31 cellular contexts compared by ENCODE assay signal in the genomic region with DNA sequence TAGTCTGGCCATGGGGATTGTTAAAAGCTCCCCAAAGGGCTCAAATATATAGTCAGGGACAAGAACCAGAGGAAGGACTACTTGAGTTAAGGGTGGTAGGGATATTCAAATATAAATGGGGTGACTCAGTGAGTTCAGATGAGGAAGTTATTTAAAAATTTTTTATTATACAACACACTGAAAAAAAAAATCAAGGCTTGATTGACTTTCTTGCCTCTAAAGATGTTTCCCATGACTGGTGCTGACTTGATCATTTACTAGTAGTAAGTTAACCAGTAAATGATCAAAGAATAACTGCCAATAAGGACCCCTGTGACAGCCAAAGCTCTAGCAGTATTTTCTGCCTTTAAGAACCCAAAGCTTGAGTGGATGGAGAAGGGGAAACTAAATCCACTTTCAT.
"Had no signal": no experiment of that assay in that cellular context is flagged by ENCODE, and none has a peak within 500 bp of the region (broad histone marks: within the 10 kb centered on the region; RNA-seq: fewer than 3 reads in every experiment).

No MANE protein-coding gene starts in this region.

- DNase-seq: activated B cell treated with CpG ODN at 0.5 μM for 24 hours; activated CD4-positive, alpha-beta memory T cell treated with anti-CD3 and anti-CD28 coated beads for 36 hours; activated CD4-positive, alpha-beta T cell treated with anti-CD3 and anti-CD28 coated beads for 48 hours; activated CD4-positive, alpha-beta T cell treated with anti-CD3 and anti-CD28 coated beads, Interleukin-2, amount 50 U/mL, for 1 hour; activated CD8-positive, alpha-beta memory T cell treated with anti-CD3 and anti-CD28 coated beads, Interleukin-2, amount 10 ng/mL, durations not matched to agents 7 days and 5 days; activated CD8-positive, alpha-beta memory T cell treated with anti-CD3 and anti-CD28 coated beads, Interleukin-2, amount 50 U/mL, for 4 hours; activated CD8-positive, alpha-beta T cell treated with anti-CD3 and anti-CD28 coated beads, Interleukin-2, amount 10 ng/mL, durations not matched to agents 7 days and 5 days; activated effector memory CD4-positive, alpha-beta T cell treated with anti-CD3 and anti-CD28 coated beads, Interleukin-2, amount 50 U/mL, for 16 hours; activated naive CD4-positive, alpha-beta T cell treated with anti-CD3 and anti-CD28 coated beads for 36 hours; activated naive CD8-positive, alpha-beta T cell treated with anti-CD3 and anti-CD28 coated beads for 36 hours; activated naive CD8-positive, alpha-beta T cell treated with anti-CD3 and anti-CD28 coated beads, Interleukin-2, amount 50 U/mL, for 24 hours; activated T-cell treated with anti-CD3 and anti-CD28 coated beads, Interleukin-2, amount 50 U/mL, for 1 hour; activated T-cell treated with anti-CD3 and anti-CD28 coated beads, Interleukin-2, amount 50 U/mL, for 48 hours; adrenal gland; aorta; body of pancreas; cortex of kidney; dermis blood vessel endothelial cell; effector CD4-positive, alpha-beta T cell; effector memory CD8-positive, alpha-beta T cell; foreskin fibroblast; T-helper 1 cell; T-helper 17 cell; T1000; WERI-Rb-1 had no signal

- H3K27ac Mint-ChIP-seq: activated B cell treated with CpG ODN at 0.5 μM for 24 hours; activated CD4-positive, alpha-beta memory T cell treated with anti-CD3 and anti-CD28 coated beads for 36 hours; activated CD8-positive, alpha-beta memory T cell treated with anti-CD3 and anti-CD28 coated beads, Interleukin-2, amount 10 ng/mL, durations not matched to agents 7 days and 5 days; activated CD8-positive, alpha-beta T cell treated with anti-CD3 and anti-CD28 coated beads, Interleukin-2, amount 10 ng/mL, durations not matched to agents 7 days and 5 days; activated naive CD4-positive, alpha-beta T cell treated with anti-CD3 and anti-CD28 coated beads for 36 hours; activated naive CD4-positive, alpha-beta T cell treated with anti-CD3 and anti-CD28 coated beads, Interleukin-2, amount 50 U/mL, for 24 hours; activated naive CD8-positive, alpha-beta T cell treated with anti-CD3 and anti-CD28 coated beads for 36 hours; activated naive CD8-positive, alpha-beta T cell treated with anti-CD3 and anti-CD28 coated beads, Interleukin-2, amount 50 U/mL, for 24 hours; activated T-helper 1 cell treated with anti-CD3 and anti-CD28 coated beads, Interleukin-12 subunit alpha, Interleukin-12 subunit beta, Interleukin-2, Interleukin-4 antibody, amounts not matched to agents 30 ng/mL and 10 ng/mL and 1 ng/mL, durations not matched to agents 14 hours and 24 hours and 36 hours; activated T-helper 2 cell treated with anti-CD3 and anti-CD28 coated beads, Interferon-gamma antibody, Interleukin-2, Interleukin-4, amounts not matched to agents 10 μg/mL and 5 μg/mL and 100 μg/mL, durations not matched to agents 14 hours and 24 hours and 36 hours; effector memory CD8-positive, alpha-beta T cell; T-helper 17 cell; T-helper 2 cell treated with Interferon-gamma antibody and Interleukin-4, amounts not matched to agents 5 μg/mL and 100 μg/mL, for 36 hours had no signal

- ATAC-seq: activated CD4-positive, CD25-positive, alpha-beta regulatory T cell treated with anti-CD3 and anti-CD28 coated beads, Interleukin-2, amount 50 U/mL, for 24 hours; activated CD8-positive, alpha-beta memory T cell treated with anti-CD3 and anti-CD28 coated beads, Interleukin-2, amount 10 ng/mL, durations not matched to agents 7 days and 5 days; activated CD8-positive, alpha-beta T cell treated with anti-CD3 and anti-CD28 coated beads, Interleukin-2, amount 10 ng/mL, durations not matched to agents 7 days and 5 days; activated naive CD8-positive, alpha-beta T cell treated with anti-CD3 and anti-CD28 coated beads, Interleukin-2, amount 50 U/mL, for 24 hours; body of pancreas; effector memory CD8-positive, alpha-beta T cell; esophagus mucosa; T-helper 17 cell had no signal

- H3K9me3 Mint-ChIP-seq: activated CD4-positive, alpha-beta memory T cell treated with anti-CD3 and anti-CD28 coated beads for 36 hours; activated naive CD4-positive, alpha-beta T cell treated with anti-CD3 and anti-CD28 coated beads for 36 hours; activated naive CD4-positive, alpha-beta T cell treated with anti-CD3 and anti-CD28 coated beads, Interleukin-2, amount 50 U/mL, for 24 hours; activated naive CD8-positive, alpha-beta T cell treated with anti-CD3 and anti-CD28 coated beads for 36 hours; activated naive CD8-positive, alpha-beta T cell treated with anti-CD3 and anti-CD28 coated beads, Interleukin-2, amount 50 U/mL, for 24 hours; activated T-helper 1 cell treated with anti-CD3 and anti-CD28 coated beads, Interleukin-12 subunit alpha, Interleukin-12 subunit beta, Interleukin-2, Interleukin-4 antibody, amounts not matched to agents 30 ng/mL and 10 ng/mL and 1 ng/mL, durations not matched to agents 14 hours and 24 hours and 36 hours; activated T-helper 2 cell treated with anti-CD3 and anti-CD28 coated beads, Interferon-gamma antibody, Interleukin-2, Interleukin-4, amounts not matched to agents 10 μg/mL and 5 μg/mL and 100 μg/mL, durations not matched to agents 14 hours and 24 hours and 36 hours; effector memory CD8-positive, alpha-beta T cell; T-helper 2 cell treated with Interferon-gamma antibody and Interleukin-4, amounts not matched to agents 5 μg/mL and 100 μg/mL, for 36 hours had no signal

- H3K36me3 Mint-ChIP-seq: activated CD4-positive, alpha-beta memory T cell treated with anti-CD3 and anti-CD28 coated beads for 36 hours; activated CD8-positive, alpha-beta memory T cell treated with anti-CD3 and anti-CD28 coated beads, Interleukin-2, amount 10 ng/mL, durations not matched to agents 7 days and 5 days; activated naive CD4-positive, alpha-beta T cell treated with anti-CD3 and anti-CD28 coated beads, Interleukin-2, amount 50 U/mL, for 24 hours; activated naive CD8-positive, alpha-beta T cell treated with anti-CD3 and anti-CD28 coated beads for 36 hours had no signal

- H3K4me3 Mint-ChIP-seq: activated B cell treated with CpG ODN at 0.5 μM for 24 hours; activated CD4-positive, alpha-beta memory T cell treated with anti-CD3 and anti-CD28 coated beads for 36 hours; activated CD8-positive, alpha-beta memory T cell treated with anti-CD3 and anti-CD28 coated beads, Interleukin-2, amount 10 ng/mL, durations not matched to agents 7 days and 5 days; activated CD8-positive, alpha-beta T cell treated with anti-CD3 and anti-CD28 coated beads, Interleukin-2, amount 10 ng/mL, durations not matched to agents 7 days and 5 days; activated naive CD4-positive, alpha-beta T cell treated with anti-CD3 and anti-CD28 coated beads for 36 hours; activated naive CD4-positive, alpha-beta T cell treated with anti-CD3 and anti-CD28 coated beads, Interleukin-2, amount 50 U/mL, for 24 hours; activated naive CD8-positive, alpha-beta T cell treated with anti-CD3 and anti-CD28 coated beads for 36 hours; activated naive CD8-positive, alpha-beta T cell treated with anti-CD3 and anti-CD28 coated beads, Interleukin-2, amount 50 U/mL, for 24 hours; activated T-helper 1 cell treated with anti-CD3 and anti-CD28 coated beads, Interleukin-12 subunit alpha, Interleukin-12 subunit beta, Interleukin-2, Interleukin-4 antibody, amounts not matched to agents 30 ng/mL and 10 ng/mL and 1 ng/mL, durations not matched to agents 14 hours and 24 hours and 36 hours; effector memory CD8-positive, alpha-beta T cell; T-helper 17 cell; T-helper 2 cell treated with Interferon-gamma antibody and Interleukin-4, amounts not matched to agents 5 μg/mL and 100 μg/mL, for 36 hours had no signal

- H3K4me1 Mint-ChIP-seq: activated B cell treated with CpG ODN at 0.5 μM for 24 hours; activated CD8-positive, alpha-beta memory T cell treated with anti-CD3 and anti-CD28 coated beads, Interleukin-2, amount 10 ng/mL, durations not matched to agents 7 days and 5 days; activated naive CD4-positive, alpha-beta T cell treated with anti-CD3 and anti-CD28 coated beads, Interleukin-2, amount 50 U/mL, for 24 hours; activated naive CD8-positive, alpha-beta T cell treated with anti-CD3 and anti-CD28 coated beads for 36 hours; activated naive CD8-positive, alpha-beta T cell treated with anti-CD3 and anti-CD28 coated beads, Interleukin-2, amount 50 U/mL, for 24 hours had no signal
